Comparison of ENCODE assay signal across 11 cellular contexts in the genomic region with DNA sequence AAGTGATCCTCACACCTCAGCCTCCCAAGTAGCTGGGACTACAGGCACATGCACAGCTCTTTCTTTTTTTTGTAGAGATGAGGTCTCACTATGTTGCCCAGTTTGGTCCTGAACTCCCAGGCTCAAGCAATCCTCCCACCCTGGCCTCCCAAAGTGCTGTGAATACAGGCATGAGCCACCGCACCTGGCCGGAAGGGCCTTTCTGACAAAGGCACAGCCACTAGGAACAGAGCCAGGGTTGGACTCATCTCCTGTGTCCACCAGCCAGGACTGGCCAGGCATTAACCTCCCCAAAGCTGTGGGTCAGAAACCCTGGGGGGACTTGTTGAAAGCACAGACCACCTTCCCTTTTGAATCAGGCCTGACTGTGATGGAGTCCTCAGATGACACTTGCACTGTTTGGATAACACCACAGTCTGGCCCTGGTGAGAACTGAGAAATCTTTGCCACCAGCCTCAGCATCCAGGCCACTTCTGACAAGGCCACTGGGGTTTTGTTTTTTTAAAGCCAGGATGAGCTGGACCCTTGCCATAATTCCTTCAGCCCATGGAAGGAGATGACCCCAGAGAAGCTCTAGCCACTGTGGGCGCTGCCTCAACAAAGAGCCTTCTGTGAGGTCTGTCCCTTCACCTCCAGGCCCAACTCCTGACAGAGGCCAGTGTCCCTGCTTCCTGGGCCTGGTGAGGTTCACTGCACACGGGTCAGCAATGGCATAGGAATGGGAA. TPM values are rescaled to one million over a fixed set of nuclear protein-coding genes. Genes with fewer than 3 reads are reported as not detected.
DNase-seq lines count a peak whose midpoint lies in the region; ATAC-seq and TF ChIP-seq lines count a peak whose summit lies in the region.
"Had no signal": no experiment of that assay in that cellular context is flagged by ENCODE, and none has a peak within 500 bp of the region (broad histone marks: within the 10 kb centered on the region; RNA-seq: fewer than 3 reads in every experiment).

No MANE protein-coding gene starts in this region.

- WGBS in spleen, 5 donors, result 78 to 85% (median 79%) methylated on average over 4 of the region's 4 CpGs

- no peak for TF ChIP-seq CTCF in fibroblast of lung (conservative IDR thresholded peaks at IDR 0.05 in 1 of 2, IDR thresholded peaks at IDR 0.05 in 1 of 2; ENCODE audit: low read depth in 1 of 2, low read length in 2 of 2)
- no peak for TF ChIP-seq CTCF in spleen (IDR thresholded peaks at IDR 0.05 in 8 of 11, conservative IDR thresholded peaks at IDR 0.05 in 3 of 11)

- ATAC-seq in HG02678 (IDR thresholded peaks at IDR 0.05; ENCODE audit: unreplicated experiment) (no peak), GM19351 (IDR thresholded peaks at IDR 0.05; ENCODE audit: unreplicated experiment) (no peak)

- in situ Hi-C loops in SK-MEL-5 (cut with HindIII; ENCODE audit: low pct_unique_long_range_greater_than_20kb, low sequenced_read_pairs), result no loop called here

- no peak overlapping the region for H3K4me3 Mint-ChIP-seq in activated CD4-positive, alpha-beta memory T cell treated with anti-CD3 and anti-CD28 coated beads, Interleukin-2, amount 10 ng/mL, durations not matched to agents 7 days and 5 days
- H3K4me3 Mint-ChIP-seq in activated CD4-positive, alpha-beta memory T cell treated with anti-CD3 and anti-CD28 coated beads for 36 hours, result no peak overlapping the region

- intact Hi-C loops in activated CD4-positive, alpha-beta memory T cell treated with anti-CD3 and anti-CD28 coated beads for 36 hours (cut with micrococcal nuclease), result loop anchor here (10.0 kb wide), 1 partner anchor 356 kb away; the partner anchor contains the start of gene STIMATE
- intact Hi-C loops in spleen (cut with DNase I; ENCODE audit: low total_unique reads), result no loop called here

- H3K27me3 ChIP-seq in fibroblast of lung (ENCODE audit: control insufficient read depth, insufficient read depth, low read length), result no peaks in the 10 kb centered on the region
- no peaks in the 10 kb centered on the region for H3K27me3 ChIP-seq in spleen (replicated peaks in 1 of 7)

- peak overlapping the region; percentile 51 for H3K4me2 ChIP-seq in fibroblast of lung (ENCODE audit: extremely low read depth, insufficient read depth, low read length)

- no peaks in the 10 kb centered on the region for H3K9me3 ChIP-seq in fibroblast of lung (ENCODE audit: control insufficient read depth, insufficient read depth, low read depth, low read length)
- no peaks in the 10 kb centered on the region for H3K9me3 ChIP-seq in spleen

- peak overlapping the region; percentile 47 for H3K27ac Mint-ChIP-seq in activated CD4-positive, alpha-beta memory T cell treated with anti-CD3 and anti-CD28 coated beads, Interleukin-2, amount 10 ng/mL, durations not matched to agents 7 days and 5 days
- no peak overlapping the region for H3K27ac Mint-ChIP-seq in activated CD4-positive, alpha-beta memory T cell treated with anti-CD3 and anti-CD28 coated beads for 36 hours

- no peaks in the 10 kb centered on the region for H3K27me3 Mint-ChIP-seq in activated CD4-positive, alpha-beta memory T cell treated with anti-CD3 and anti-CD28 coated beads, Interleukin-2, amount 10 ng/mL, durations not matched to agents 7 days and 5 days
- H3K27me3 Mint-ChIP-seq in activated CD4-positive, alpha-beta memory T cell treated with anti-CD3 and anti-CD28 coated beads for 36 hours, result no peaks in the 10 kb centered on the region

- DNase-seq in activated CD4-positive, alpha-beta memory T cell treated with anti-CD3 and anti-CD28 coated beads, Interleukin-2, amount 10 ng/mL, durations not matched to agents 7 days and 5 days, result no peak
- no peak for DNase-seq in activated CD4-positive, alpha-beta memory T cell treated with anti-CD3 and anti-CD28 coated beads for 36 hours
- DNase-seq in SK-MEL-5 (ENCODE audit: low read depth, low spot score) (peak; percentile 32), fibroblast of lung (ENCODE audit: low read depth in 2 of 2) (no peak), spleen (no peak), SW 1271 (lab: John Stamatoyannopoulos, UW) (no peak)
- DNase-seq: activated CD8-positive, alpha-beta memory T cell treated with anti-CD3 and anti-CD28 coated beads, Interleukin-2, amount 50 U/mL, for 4 hours; NCI-H1436 treated with DMSO at 0.1 percent for 48 hours; SHP77 had no signal

- H3K9me3 Mint-ChIP-seq in activated CD4-positive, alpha-beta memory T cell treated with anti-CD3 and anti-CD28 coated beads, Interleukin-2, amount 10 ng/mL, durations not matched to agents 7 days and 5 days, result no peaks in the 10 kb centered on the region
- no peaks in the 10 kb centered on the region for H3K9me3 Mint-ChIP-seq in activated CD4-positive, alpha-beta memory T cell treated with anti-CD3 and anti-CD28 coated beads for 36 hours

- no peak for TF ChIP-seq POLR2A in spleen (IDR thresholded peaks at IDR 0.05)

- CTCF ChIA-PET in activated CD4-positive, alpha-beta memory T cell treated with anti-CD3 and anti-CD28 coated beads, Interleukin-2, amount 10 ng/mL, durations not matched to agents 7 days and 5 days (lab: Charles Lee), result interaction anchor here (1.6 to 1.7 kb wide), 2 partner anchors 31 to 139 kb away, joined by 3 to 4 read pairs; no protein-coding TSS in a partner anchor
- CTCF ChIA-PET in activated CD4-positive, alpha-beta memory T cell treated with anti-CD3 and anti-CD28 coated beads for 36 hours (lab: Charles Lee), result interaction anchor here (0.9 kb wide), 1 partner anchor 31 kb away, joined by 4 read pairs; no protein-coding TSS in a partner anchor

- H2AFZ ChIP-seq in fibroblast of lung (ENCODE audit: low read length), result no peak overlapping the region

- H3K27ac ChIP-seq in fibroblast of lung (ENCODE audit: insufficient read depth, low read length) (peak overlapping the region; percentile 27), spleen (peak overlapping the region; percentile 35 to 98 (median 94))

- H3K36me3 Mint-ChIP-seq in activated CD4-positive, alpha-beta memory T cell treated with anti-CD3 and anti-CD28 coated beads, Interleukin-2, amount 10 ng/mL, durations not matched to agents 7 days and 5 days (ENCODE audit: low read depth), result peaks cover 16% of the 10 kb centered on the region
- H3K36me3 Mint-ChIP-seq in activated CD4-positive, alpha-beta memory T cell treated with anti-CD3 and anti-CD28 coated beads for 36 hours, result peaks cover 25% of the 10 kb centered on the region

- H4K20me1 ChIP-seq in fibroblast of lung (ENCODE audit: control insufficient read depth, extremely low read depth, insufficient read depth, low read length), result peaks cover 14% of the 10 kb centered on the region

- H3K36me3 ChIP-seq in fibroblast of lung (ENCODE audit: control insufficient read depth, insufficient read depth, low read length) (peaks cover 3% of the 10 kb centered on the region), spleen (peaks cover 0 to 4% (median 0%) of the 10 kb centered on the region in 6 donors)

- peaks cover 64% of the 10 kb centered on the region for H3K4me1 Mint-ChIP-seq in activated CD4-positive, alpha-beta memory T cell treated with anti-CD3 and anti-CD28 coated beads, Interleukin-2, amount 10 ng/mL, durations not matched to agents 7 days and 5 days
- H3K4me1 Mint-ChIP-seq in activated CD4-positive, alpha-beta memory T cell treated with anti-CD3 and anti-CD28 coated beads for 36 hours (ENCODE audit: low read depth), result peaks cover 37% of the 10 kb centered on the region

- no peak overlapping the region for H3K9ac ChIP-seq in fibroblast of lung (ENCODE audit: insufficient read depth, low read length)

- peaks cover 15% of the 10 kb centered on the region for H3K4me1 ChIP-seq in fibroblast of lung (ENCODE audit: control insufficient read depth, extremely low read depth, insufficient read depth, low read length)
- H3K4me1 ChIP-seq in spleen, result peaks cover 30 to 93% (median 82%) of the 10 kb centered on the region in 6 donors

- POLR2A ChIA-PET in activated CD4-positive, alpha-beta memory T cell treated with anti-CD3 and anti-CD28 coated beads, Interleukin-2, amount 10 ng/mL, durations not matched to agents 7 days and 5 days (lab: Charles Lee), result interaction anchor here (0.6 kb wide), 1 partner anchor 471 kb away, joined by 4 read pairs; no protein-coding TSS in a partner anchor
- POLR2A ChIA-PET in activated CD4-positive, alpha-beta memory T cell treated with anti-CD3 and anti-CD28 coated beads for 36 hours (lab: Charles Lee), result no interaction called here

- peaks cover 98% of the 10 kb centered on the region for H3K79me2 ChIP-seq in fibroblast of lung (ENCODE audit: control insufficient read depth, insufficient read depth, low read length)

- H3K4me3 ChIP-seq in fibroblast of lung (replicated peaks in 1 of 4; ENCODE audit: control extremely low read depth in 1 of 4, insufficient read depth in 1 of 4, low read depth in 3 of 4, low read length in 4 of 4) (peak overlapping the region in 1 of 4 experiments; percentile 30), spleen (peak overlapping the region in 2 of 8 donors; percentile 100)

RNA-seq across cellular contexts. Expression of gene TKT, which starts 4.8 kb away (rescaled TPM):
- total RNA-seq in activated CD4-positive, alpha-beta memory T cell treated with anti-CD3 and anti-CD28 coated beads, Interleukin-2, amount 10 ng/mL, durations not matched to agents 7 days and 5 days, result 100 to 1,000 TPM; 238 to 240 TPM
- 100 to 1,000 TPM; 252 to 254 TPM for total RNA-seq in activated CD4-positive, alpha-beta memory T cell treated with anti-CD3 and anti-CD28 coated beads for 36 hours
- total RNA-seq in SK-MEL-5 (2014; rRNA removed; shearing (Covaris generic)), result 775 and 835 TPM in 2 replicates
- polyA plus RNA-seq in SK-MEL-5 (2015; cell fraction: cytosol; rRNA removed), result 738 and 888 TPM in 2 replicates
- polyA plus RNA-seq in SK-MEL-5 (2015; cell fraction: nucleus; rRNA removed), result 476 and 534 TPM in 2 replicates
- total RNA-seq in fibroblast of lung, result 810 and 846 TPM in 2 replicates
- 163 and 225 TPM in 2 replicates for polyA plus RNA-seq in fibroblast of lung
- polyA plus RNA-seq in fibroblast of lung (2012), result 422 and 584 TPM in 2 replicates
- 303 and 311 TPM in 2 replicates for polyA minus RNA-seq in fibroblast of lung (ENCODE audit: low replicate concordance)
- total RNA-seq in spleen, result 100 to 1,000 TPM; 253 to 490 (median 287) TPM
- 100 to 1,000 TPM; 110 to 195 (median 137) TPM for polyA plus RNA-seq in spleen
